Comparison of ENCODE assay signal across 8 cellular contexts in the genomic region with DNA sequence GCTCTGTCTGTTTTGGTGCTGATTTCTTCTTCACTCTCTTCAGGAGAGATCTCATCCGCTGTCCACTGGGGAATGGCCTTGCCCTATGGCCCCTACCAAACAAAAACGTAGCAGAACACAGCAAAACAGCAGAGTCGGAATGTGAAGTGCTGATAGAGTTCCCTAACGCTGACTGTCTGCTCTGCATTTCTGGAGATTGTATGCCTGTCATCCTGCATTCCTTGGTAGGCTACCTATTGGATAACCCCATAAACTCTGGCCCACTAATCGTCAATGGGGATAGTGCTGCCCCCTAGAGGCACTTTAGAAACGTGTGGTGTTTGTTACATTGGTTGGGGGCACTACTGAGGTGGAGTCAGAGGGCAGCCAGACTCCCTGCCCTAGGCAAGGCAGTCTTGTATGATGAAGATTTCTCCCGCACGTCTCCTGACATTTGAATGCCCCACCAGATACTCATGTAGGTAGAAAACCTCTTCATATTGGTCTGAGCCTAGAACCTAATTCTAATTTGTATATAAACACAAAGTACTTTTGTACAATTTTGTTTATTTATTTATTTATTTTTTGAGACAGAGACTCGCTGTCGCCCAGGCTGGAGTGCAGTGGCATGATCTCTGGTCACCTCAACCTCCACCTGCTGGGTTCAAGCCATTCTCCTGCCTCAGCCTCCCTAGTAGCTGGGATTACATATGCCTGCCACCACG. TPM values are rescaled to one million over a fixed set of nuclear protein-coding genes. Genes with fewer than 3 reads are reported as not detected.
DNase-seq lines count a peak whose midpoint lies in the region; ATAC-seq, FAIRE-seq and TF ChIP-seq lines count a peak whose summit lies in the region.

No MANE protein-coding gene starts in this region.

- H3K9ac ChIP-seq in mammary epithelial cell (ENCODE audit: insufficient read depth, low read length) (no peak overlapping the region), kidney (ENCODE audit: low read length in 2 of 2) (no peak overlapping the region)

- intact Hi-C loops in mammary epithelial cell (cut with micrococcal nuclease) (loop anchor here (1.0 to 5.0 kb wide), 5 partner anchors 21 to 166 kb away; partner anchors contain the start of gene EPHB3), kidney (cut with DNase I) (no loop called here)

- H3K4me1 ChIP-seq in mammary epithelial cell (ENCODE audit: insufficient read depth, low read length) (peaks cover 18% of the 10 kb centered on the region), kidney (ENCODE audit: control insufficient read depth in 1 of 2, insufficient read depth in 1 of 2, low read depth in 1 of 2, low read length in 2 of 2) (peaks cover 0 to 3% of the 10 kb centered on the region in 2 donors)

- no peaks in the 10 kb centered on the region for H3K27me3 ChIP-seq in mammary epithelial cell (ENCODE audit: insufficient read depth, low read length)

- no peaks in the 10 kb centered on the region for H4K20me1 ChIP-seq in mammary epithelial cell (ENCODE audit: insufficient read depth, low read length)

- no peak for FAIRE-seq in kidney (lab: Jason Lieb, UNC)

- H3K4me2 ChIP-seq in mammary epithelial cell (ENCODE audit: insufficient read depth, low read depth, low read length): no peak overlapping the region

- dilution Hi-C loops in mammary epithelial cell (cut with HindIII; ENCODE audit: low sequenced_read_pairs): no loop called here

- whole genome bisulfite sequencing in mammary epithelial cell (ENCODE audit: low coverage, missing lambda C conversion rate): 24% methylated on average over 9 of the region's 11 CpGs

- in situ Hi-C loops in mammary epithelial cell (cut with MboI; ENCODE audit: low sequenced_read_pairs in 2 of 2): no loop called here

- H3K9me3 ChIP-seq in mammary epithelial cell (replicated peaks; ENCODE audit: insufficient read depth, low read length) (no peaks in the 10 kb centered on the region), kidney (ENCODE audit: control insufficient read depth in 1 of 2, low read length in 2 of 2) (no peaks in the 10 kb centered on the region)

- no peaks in the 10 kb centered on the region for H3K36me3 ChIP-seq in mammary epithelial cell (ENCODE audit: insufficient read depth, low read length)
- no peaks in the 10 kb centered on the region for H3K36me3 ChIP-seq in kidney (ENCODE audit: control insufficient read depth in 1 of 2, insufficient read depth in 2 of 2, low read length in 2 of 2)

- no peak overlapping the region for H3K4me3 ChIP-seq in mammary epithelial cell (replicated peaks in 1 of 3; ENCODE audit: insufficient read depth in 1 of 3, low read depth in 2 of 3, low read length in 3 of 3)
- no peak overlapping the region for H3K4me3 ChIP-seq in kidney (ENCODE audit: low read length in 2 of 2)

- CTCF ChIA-PET in mammary epithelial cell (lab: Charles Lee; ENCODE audit: low non-redundant PET): interaction anchor here (0.6 to 2.8 kb wide), 3 partner anchors 20 to 166 kb away, joined by 9 to 13 read pairs (median 13); partner anchors contain the start of gene EPHB3

- peak; percentile 79 to 85 for TF ChIP-seq CTCF in mammary epithelial cell (conservative IDR thresholded peaks at IDR 0.05 in 1 of 2, IDR thresholded peaks at IDR 0.05 in 1 of 2; ENCODE audit: extremely low read depth in 1 of 2, insufficient read depth in 1 of 2, low read depth in 1 of 2, low read length in 2 of 2)
- TF ChIP-seq CTCF in kidney (IDR thresholded peaks at IDR 0.05; ENCODE audit: borderline replicate concordance, extremely low read depth, insufficient read depth): peak; percentile 68

- H3K27ac ChIP-seq in mammary epithelial cell (ENCODE audit: insufficient read depth, low read depth, low read length) (peak overlapping the region; percentile 21), kidney (ENCODE audit: low read depth in 2 of 2, low read length in 2 of 2) (no peak overlapping the region)

- no peaks in the 10 kb centered on the region for H3K79me2 ChIP-seq in mammary epithelial cell (ENCODE audit: insufficient read depth, low read length)

- H2AFZ ChIP-seq in mammary epithelial cell (ENCODE audit: low read depth, low read length): peak overlapping the region; percentile 63

- ATAC-seq in GM21737 (IDR thresholded peaks at IDR 0.05; ENCODE audit: unreplicated experiment): no peak

- BruUV-seq in mammary epithelial cell (replicated peaks; lab: Mats Ljungman, UMichigan): no TSS peak

- DNase-seq in activated naive CD4-positive, alpha-beta T cell treated with Interleukin-2 at 50 U/mL for 16 hours: peak; percentile 42
- no peak for DNase-seq in activated naive CD4-positive, alpha-beta T cell (lab: John Stamatoyannopoulos, UW)
- DNase-seq in NCI-H1436 (lab: John Stamatoyannopoulos, UW): peak; percentile 67
- DNase-seq in T-helper 1 cell: peak in 3 of 5 donors; percentile 11 to 38 (median 33)
- peak; percentile 82 for DNase-seq in mammary epithelial cell
- DNase-seq in kidney: no peak
- peak; percentile 32 to 41 for DNase-seq in stimulated activated CD4-positive, alpha-beta T cell treated with anti-CD3 and anti-CD28 coated beads, Interleukin-2, amount 100 ng/mL, for 48 hours

RNA-seq across cellular contexts. Expression of gene MAGEF1, which starts 15.6 kb away (rescaled TPM):
- total RNA-seq in mammary epithelial cell (10 to 100 TPM; 19.0 to 27.8 TPM), kidney (37.9 TPM)
- polyA plus RNA-seq in mammary epithelial cell (14.3 TPM), kidney (ENCODE audit: insufficient read depth, low read depth, low replicate concordance) (50.0 TPM)
- 4.4 TPM for polyA minus RNA-seq in mammary epithelial cell

Comparison
In these comparisons a context has a peak if more than half of its experiments do, and no peak if none do; other contexts are left out.
1. DNase-seq: peak in activated naive CD4-positive, alpha-beta T cell treated with Interleukin-2 at 50 U/mL for 16 hours (single experiment), NCI-H1436 (single experiment), T-helper 1 cell (3 of 5), mammary epithelial cell (single experiment) and stimulated activated CD4-positive, alpha-beta T cell treated with anti-CD3 and anti-CD28 coated beads, Interleukin-2, amount 100 ng/mL, for 48 hours (2 of 2); none in activated naive CD4-positive, alpha-beta T cell (0 of 4) and kidney (single experiment).